Comparison of ENCODE assay signal across 1 cellular context in the genomic region with DNA sequence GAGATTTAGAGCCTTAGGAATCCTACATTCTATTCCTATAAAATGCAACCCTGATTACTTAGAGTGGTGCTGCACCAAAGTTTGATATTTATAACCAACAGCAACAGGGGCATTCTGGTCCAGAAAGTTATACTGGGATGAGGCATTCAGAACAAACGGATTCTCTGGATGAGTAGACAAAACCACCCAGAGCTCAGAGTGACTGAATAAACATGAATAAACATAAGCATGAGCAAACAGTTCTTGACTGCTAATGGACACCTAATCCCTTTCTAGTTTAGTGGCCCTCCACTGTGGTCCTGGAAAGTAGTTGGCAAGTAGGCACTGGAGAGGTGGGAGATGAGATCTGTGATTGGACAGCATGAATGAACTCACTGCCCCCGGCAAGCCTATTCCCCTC.
TF ChIP-seq lines count a peak whose summit lies in the region.

No MANE protein-coding gene starts in this region.

TF ChIP-seq in IMR-90, 13 proteins besides CTCF, POLR2A, EP300 and RAD21:
- TF ChIP-seq, protein P1, sequence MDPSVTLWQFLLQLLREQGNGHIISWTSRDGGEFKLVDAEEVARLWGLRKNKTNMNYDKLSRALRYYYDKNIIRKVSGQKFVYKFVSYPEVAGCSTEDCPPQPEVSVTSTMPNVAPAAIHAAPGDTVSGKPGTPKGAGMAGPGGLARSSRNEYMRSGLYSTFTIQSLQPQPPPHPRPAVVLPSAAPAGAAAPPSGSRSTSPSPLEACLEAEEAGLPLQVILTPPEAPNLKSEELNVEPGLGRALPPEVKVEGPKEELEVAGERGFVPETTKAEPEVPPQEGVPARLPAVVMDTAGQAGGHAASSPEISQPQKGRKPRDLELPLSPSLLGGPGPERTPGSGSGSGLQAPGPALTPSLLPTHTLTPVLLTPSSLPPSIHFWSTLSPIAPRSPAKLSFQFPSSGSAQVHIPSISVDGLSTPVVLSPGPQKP (IDR thresholded peaks at IDR 0.05; ENCODE audit: borderline replicate concordance, low read depth, low read length), result no peak
- TF ChIP-seq CHD1 (IDR thresholded peaks at IDR 0.05; ENCODE audit: low read depth, low read length), result no peak
- no peak for TF ChIP-seq BHLHE40 (IDR thresholded peaks at IDR 0.05; ENCODE audit: low read depth, low read length)
- no peak for TF ChIP-seq MXI1 (IDR thresholded peaks at IDR 0.05; ENCODE audit: borderline replicate concordance, low read depth, low read length)
- no peak for TF ChIP-seq SMC3 (IDR thresholded peaks at IDR 0.05; ENCODE audit: low read depth, low read length)
- TF ChIP-seq NFE2L2 (IDR thresholded peaks at IDR 0.05; ENCODE audit: low read depth, low read length), result no peak
- no peak for TF ChIP-seq RCOR1 (IDR thresholded peaks at IDR 0.05; ENCODE audit: insufficient replicate concordance, low read length)
- no peak for TF ChIP-seq RFX5 (IDR thresholded peaks at IDR 0.05; ENCODE audit: low read depth, low read length)
- TF ChIP-seq MAZ (IDR thresholded peaks at IDR 0.05; ENCODE audit: borderline replicate concordance, low read depth, low read length), result no peak
